5 cellular contexts compared by ENCODE assay signal in the genomic region with DNA sequence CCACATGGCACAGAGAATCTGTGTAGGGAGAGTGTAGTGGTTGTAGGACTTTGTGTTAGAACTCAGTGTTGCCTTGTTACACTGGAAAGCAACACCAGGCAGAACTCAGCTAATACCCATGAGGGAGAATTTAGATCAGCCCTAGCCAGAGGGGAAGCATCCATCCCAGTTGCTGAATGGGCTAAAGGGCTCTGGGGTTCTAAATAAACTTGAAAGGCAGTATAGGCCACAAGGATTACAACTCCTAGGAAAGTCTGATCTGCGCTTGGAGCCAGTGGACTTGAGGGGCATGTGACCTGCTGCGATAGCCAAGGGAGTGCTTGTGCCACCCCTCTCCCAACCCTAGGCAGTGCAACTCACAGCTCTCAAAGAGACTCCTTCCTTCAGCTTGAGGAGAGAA.
"Had no signal": no experiment of that assay in that cellular context is flagged by ENCODE, and none has a peak within 500 bp of the region (broad histone marks: within the 10 kb centered on the region; RNA-seq: fewer than 3 reads in every experiment).

No MANE protein-coding gene starts in this region.

- H3K4me1 Mint-ChIP-seq: GM23338, H9 had no signal

- H3K4me3 ChIP-seq: GM23338 had no signal

- H3K27ac Mint-ChIP-seq: GM23338, H9, IgD-negative memory B cell had no signal

- ATAC-seq: GM23338 had no signal

- H3K36me3 Mint-ChIP-seq: IgD-negative memory B cell had no signal

- DNase-seq: H9, HCEC 1CT, KBM-7 had no signal

- H3K4me2 ChIP-seq: GM23338 had no signal

- H2AFZ ChIP-seq: GM23338 had no signal

- H3K4me3 Mint-ChIP-seq: GM23338, H9, IgD-negative memory B cell had no signal
